1 cellular context compared by ENCODE assay signal in the genomic region with DNA sequence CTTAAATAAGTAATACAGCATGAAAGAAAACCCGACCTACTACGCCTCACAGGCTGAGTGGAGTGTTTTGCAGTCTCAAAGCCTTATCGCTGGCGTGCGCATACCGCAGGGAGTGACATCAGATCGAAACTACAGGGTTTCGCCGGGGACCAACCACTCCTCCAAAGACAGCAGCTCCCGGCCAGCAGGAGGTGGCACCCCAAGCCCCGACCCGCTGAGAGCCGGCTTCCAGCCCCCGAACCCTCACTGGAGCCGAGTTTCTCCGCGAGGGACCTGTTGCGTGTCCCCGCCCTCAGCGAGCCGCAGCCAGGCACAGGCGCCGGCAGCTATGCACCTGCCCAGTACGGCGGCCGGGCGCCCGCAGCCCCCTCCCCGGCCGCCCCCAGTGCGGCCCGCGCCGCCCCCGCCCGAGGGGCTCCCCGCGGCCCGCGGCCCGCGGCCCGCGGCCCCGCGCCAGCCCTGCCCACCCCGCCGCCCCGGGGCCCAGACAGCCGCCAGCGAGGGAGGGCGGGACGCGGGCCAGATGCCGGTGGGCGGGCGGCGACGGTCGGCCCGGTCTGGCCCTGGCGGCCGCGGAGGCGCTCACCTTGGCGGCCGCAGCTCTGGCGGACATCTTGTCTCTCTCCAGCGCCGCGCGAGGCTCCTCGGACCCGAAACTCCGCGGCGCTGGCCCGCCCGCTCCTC.
A peak's percentile ranks its signal among the peaks of the same experiment; 100 is the strongest.
TF ChIP-seq lines count a peak whose summit lies in the region.

No MANE protein-coding gene starts in this region.

TF ChIP-seq in A549, 52 proteins besides CTCF, POLR2A, EP300 and RAD21 (continued from another document):
- TF ChIP-seq SMC3 (IDR thresholded peaks at IDR 0.05) (peak; percentile 29; the same call in 1 of the 3 replicates), RARB (CRISPR knock-in tag; IDR thresholded peaks at IDR 0.05) (no peak), MAX (IDR thresholded peaks at IDR 0.05) (peak; percentile 18; the same call in 1 of the 2 replicates)
